1 cellular context compared by ENCODE assay signal in genomic region chr14:78598046-78598652, GRCh38.
TF ChIP-seq lines count a peak whose summit lies in the region.

No MANE protein-coding gene starts in this region.

TF ChIP-seq in H1, 55 proteins besides CTCF, POLR2A, EP300 and RAD21:
- TF ChIP-seq YY1 (IDR thresholded peaks at IDR 0.05; ENCODE audit: low read depth, low read length) (peak; percentile 52; the same call in 1 of the 2 replicates), CREB1 (IDR thresholded peaks at IDR 0.05) (peak; percentile 57; the same call in 1 of the 2 replicates), TEAD4 (IDR thresholded peaks at IDR 0.05; ENCODE audit: low read depth, low read length) (peak; percentile 100), E2F6 (IDR thresholded peaks at IDR 0.05) (no peak), TAF7 (optimal IDR thresholded peaks at IDR 0.05; ENCODE audit: borderline replicate concordance, low read depth, low read length) (no peak), EZH2 (IDR thresholded peaks at IDR 0.05; ENCODE audit: low read depth, low read length, severe bottlenecking) (no peak), RNF2 (IDR thresholded peaks at IDR 0.05; ENCODE audit: borderline replicate concordance, low read depth, low read length, missing control alignments, poor library complexity, severe bottlenecking) (no peak), BRCA1 (IDR thresholded peaks at IDR 0.05; ENCODE audit: low read depth, low read length) (peak; percentile 37; the same call in 1 of the 2 replicates)
- TF ChIP-seq, protein P1, sequence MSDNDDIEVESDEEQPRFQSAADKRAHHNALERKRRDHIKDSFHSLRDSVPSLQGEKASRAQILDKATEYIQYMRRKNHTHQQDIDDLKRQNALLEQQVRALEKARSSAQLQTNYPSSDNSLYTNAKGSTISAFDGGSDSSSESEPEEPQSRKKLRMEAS (IDR thresholded peaks at IDR 0.05): peak; percentile 79
- TF ChIP-seq, protein P2, sequence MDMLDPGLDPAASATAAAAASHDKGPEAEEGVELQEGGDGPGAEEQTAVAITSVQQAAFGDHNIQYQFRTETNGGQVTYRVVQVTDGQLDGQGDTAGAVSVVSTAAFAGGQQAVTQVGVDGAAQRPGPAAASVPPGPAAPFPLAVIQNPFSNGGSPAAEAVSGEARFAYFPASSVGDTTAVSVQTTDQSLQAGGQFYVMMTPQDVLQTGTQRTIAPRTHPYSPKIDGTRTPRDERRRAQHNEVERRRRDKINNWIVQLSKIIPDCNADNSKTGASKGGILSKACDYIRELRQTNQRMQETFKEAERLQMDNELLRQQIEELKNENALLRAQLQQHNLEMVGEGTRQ (IDR thresholded peaks at IDR 0.05; ENCODE audit: low read length): peak; percentile 64
TF ChIP-seq in H1: peak in this region for 6.
